ENCODE assay signal across 10 cellular contexts in the genomic region with DNA sequence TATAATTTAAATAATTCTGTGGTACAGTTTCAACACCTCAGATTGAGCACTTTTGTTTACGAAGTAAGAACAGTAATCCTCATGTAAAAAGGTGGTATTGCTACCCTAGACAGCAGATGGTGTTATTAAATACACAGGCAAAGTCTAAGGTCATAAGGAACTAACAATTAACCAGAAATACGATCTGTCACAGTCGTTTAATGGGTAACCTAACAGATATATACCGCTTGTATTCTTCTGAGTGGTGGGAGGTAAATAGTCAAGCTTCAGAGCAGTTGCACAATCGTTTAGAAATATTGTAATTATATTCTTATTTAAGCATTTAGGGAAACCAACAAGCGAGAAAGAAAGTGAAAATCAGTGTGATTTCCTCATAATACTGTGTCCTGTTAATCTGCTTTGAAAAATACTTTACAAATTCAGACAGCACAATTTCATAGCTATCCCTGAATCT. TPM values are rescaled to one million over a fixed set of nuclear protein-coding genes. Genes with fewer than 3 reads are reported as not detected.
DNase-seq lines count a peak whose midpoint lies in the region; ATAC-seq and TF ChIP-seq lines count a peak whose summit lies in the region.
"Had no signal": no experiment of that assay in that cellular context is flagged by ENCODE, and none has a peak within 500 bp of the region (broad histone marks: within the 10 kb centered on the region; RNA-seq: fewer than 3 reads in every experiment).

No MANE protein-coding gene starts in this region.

- no peaks in the 10 kb centered on the region for H3K4me1 Mint-ChIP-seq in activated T-helper 17 cell treated with anti-CD3 and anti-CD28 coated beads, Interleukin-2, amount 50 U/mL, for 72 hours

- H3K9me3 Mint-ChIP-seq in activated T-helper 17 cell treated with anti-CD3 and anti-CD28 coated beads, Interleukin-2, amount 50 U/mL, for 72 hours, result no peaks in the 10 kb centered on the region
- H3K9me3 Mint-ChIP-seq: activated CD4-positive, alpha-beta T cell treated with anti-CD3 and anti-CD28 coated beads, Interleukin-2, amount 10 ng/mL, durations not matched to agents 24 days and 14 days; memory B cell had no signal

- no peaks in the 10 kb centered on the region for H3K27me3 Mint-ChIP-seq in activated T-helper 17 cell treated with anti-CD3 and anti-CD28 coated beads, Interleukin-2, amount 50 U/mL, for 72 hours
- H3K27me3 Mint-ChIP-seq: activated CD4-positive, alpha-beta T cell treated with anti-CD3 and anti-CD28 coated beads, Interleukin-2, amount 10 ng/mL, durations not matched to agents 24 days and 14 days; memory B cell had no signal

- peak; percentile 55 for ATAC-seq in HG03354 (IDR thresholded peaks at IDR 0.05; ENCODE audit: poor library complexity, severe bottlenecking, unreplicated experiment)
- no peak for ATAC-seq in psoas muscle
- no peak for ATAC-seq in GM18511 (IDR thresholded peaks at IDR 0.05; ENCODE audit: unreplicated experiment)
- ATAC-seq in activated T-helper 17 cell treated with anti-CD3 and anti-CD28 coated beads, Interleukin-2, amount 50 U/mL, for 72 hours (replicated peaks), result no peak

- H3K9me3 ChIP-seq in duodenal mucosa (ENCODE audit: control insufficient read depth in 1 of 2, low read length in 2 of 2) (no peaks in the 10 kb centered on the region), psoas muscle (no peaks in the 10 kb centered on the region)

- no peaks in the 10 kb centered on the region for H3K36me3 Mint-ChIP-seq in activated T-helper 17 cell treated with anti-CD3 and anti-CD28 coated beads, Interleukin-2, amount 50 U/mL, for 72 hours (ENCODE audit: low read depth)
- H3K36me3 Mint-ChIP-seq: memory B cell had no signal

- no peak overlapping the region for H3K4me3 Mint-ChIP-seq in activated T-helper 17 cell treated with anti-CD3 and anti-CD28 coated beads, Interleukin-2, amount 50 U/mL, for 72 hours
- H3K4me3 Mint-ChIP-seq: activated CD4-positive, alpha-beta T cell treated with anti-CD3 and anti-CD28 coated beads, Interleukin-2, amount 10 ng/mL, durations not matched to agents 24 days and 14 days; memory B cell had no signal

- H3K27me3 ChIP-seq in duodenal mucosa (ENCODE audit: control insufficient read depth in 1 of 2, insufficient read depth in 2 of 2, low read length in 2 of 2) (no peaks in the 10 kb centered on the region), psoas muscle (ENCODE audit: insufficient read depth in 3 of 3, low read length in 2 of 3) (no peaks in the 10 kb centered on the region)

- no peaks in the 10 kb centered on the region for H3K36me3 ChIP-seq in duodenal mucosa (ENCODE audit: control insufficient read depth in 1 of 2, insufficient read depth in 2 of 2, low read length in 2 of 2)
- no peaks in the 10 kb centered on the region for H3K36me3 ChIP-seq in psoas muscle (ENCODE audit: insufficient read depth in 1 of 2, low read depth in 1 of 2)

- H3K27ac ChIP-seq in duodenal mucosa (ENCODE audit: low read depth, low read length) (peak overlapping the region; percentile 62), psoas muscle (peak overlapping the region; percentile 70)

- no peak for TF ChIP-seq CTCF in psoas muscle (IDR thresholded peaks at IDR 0.05)

- intact Hi-C loops in psoas muscle (cut with DNase I), result loop anchor here in 1 of 2 donors (5.0 kb wide), 1 partner anchor 62 kb away; no protein-coding TSS in a partner anchor

- peak overlapping the region; percentile 22 to 44 for H3K9ac ChIP-seq in duodenal mucosa (ENCODE audit: low read depth in 1 of 2, low read length in 2 of 2)

- DNase-seq in NCI-H510A (lab: John Stamatoyannopoulos, UW) (peak; percentile 54), psoas muscle (no peak), NCI-H226 (no peak), AML-193 (lab: John Stamatoyannopoulos, UW) (no peak)
- DNase-seq: activated CD4-positive, alpha-beta T cell treated with anti-CD3 and anti-CD28 coated beads, Interleukin-2, amount 10 ng/mL, durations not matched to agents 24 days and 14 days had no signal

- H3K27ac Mint-ChIP-seq in activated T-helper 17 cell treated with anti-CD3 and anti-CD28 coated beads, Interleukin-2, amount 50 U/mL, for 72 hours, result no peak overlapping the region
- H3K27ac Mint-ChIP-seq: activated CD4-positive, alpha-beta T cell treated with anti-CD3 and anti-CD28 coated beads, Interleukin-2, amount 10 ng/mL, durations not matched to agents 24 days and 14 days; memory B cell had no signal

- H3K4me3 ChIP-seq in duodenal mucosa (ENCODE audit: low read depth in 1 of 2, low read length in 2 of 2) (peak overlapping the region in 1 of 2 donors; percentile 27), psoas muscle (no peak overlapping the region)

- H3K4me1 ChIP-seq in duodenal mucosa (ENCODE audit: control insufficient read depth in 1 of 2, insufficient read depth in 2 of 2, low read length in 2 of 2) (peaks cover 50 to 61% of the 10 kb centered on the region in 2 donors), psoas muscle (peaks cover 60% of the 10 kb centered on the region)

- 29 to 43% (median 33%) methylated on average over 6 of the region's 6 CpGs for WGBS in psoas muscle, 3 donors

RNA-seq across cellular contexts. Expression of gene IRF2BP2, which starts 9.8 kb away (rescaled TPM):
- 100 to 1,000 TPM in 1 of 4 donors, 10 to 100 TPM in 3; 73.4 to 116 (median 87.8) TPM for total RNA-seq in psoas muscle
- 10 to 100 TPM; 53.6 to 63.6 (median 56.4) TPM for polyA plus RNA-seq in psoas muscle
- 100 to 1,000 TPM in 1 of 2 donors, 10 to 100 TPM in 1; 84.5 to 134 TPM for total RNA-seq in activated T-helper 17 cell treated with anti-CD3 and anti-CD28 coated beads, Interleukin-2, amount 50 U/mL, for 72 hours
